In genomic region chr13:82678052-82678451, GRCh38 we compare ENCODE assay signal across 34 cellular contexts.
"Had no signal": no experiment of that assay in that cellular context is flagged by ENCODE, and none has a peak within 500 bp of the region (broad histone marks: within the 10 kb centered on the region; RNA-seq: fewer than 3 reads in every experiment).

No MANE protein-coding gene starts in this region.

- H3K4me1 Mint-ChIP-seq: activated B cell treated with CpG ODN at 0.5 μM for 24 hours; activated CD4-positive, alpha-beta T cell treated with anti-CD3 and anti-CD28 coated beads, Interleukin-2, amount 10 ng/mL, durations not matched to agents 24 days and 14 days; activated naive CD8-positive, alpha-beta T cell treated with anti-CD3 and anti-CD28 coated beads for 36 hours; activated T-helper 17 cell treated with anti-CD3 and anti-CD28 coated beads, Interleukin-2, amount 50 U/mL, for 72 hours had no signal

- H3K4me3 Mint-ChIP-seq: activated B cell treated with CpG ODN at 0.5 μM for 24 hours; activated CD4-positive, alpha-beta memory T cell treated with anti-CD3 and anti-CD28 coated beads for 36 hours; activated CD4-positive, alpha-beta T cell treated with anti-CD3 and anti-CD28 coated beads, Interleukin-2, amount 10 ng/mL, durations not matched to agents 24 days and 14 days; activated CD8-positive, alpha-beta T cell treated with anti-CD3 and anti-CD28 coated beads for 36 hours; activated naive CD4-positive, alpha-beta T cell treated with anti-CD3 and anti-CD28 coated beads for 36 hours; activated naive CD8-positive, alpha-beta T cell treated with anti-CD3 and anti-CD28 coated beads for 36 hours; activated T-cell treated with anti-CD3 and anti-CD28 coated beads, Interleukin-2, amount 50 U/mL, for 4 hours; activated T-cell treated with anti-CD3 and anti-CD28 coated beads, Interleukin-2, amount 50 U/mL, for 72 hours; activated T-helper 1 cell treated with anti-CD3 and anti-CD28 coated beads, Interleukin-12 subunit alpha, Interleukin-12 subunit beta, Interleukin-2, Interleukin-4 antibody, amounts not matched to agents 30 ng/mL and 10 ng/mL and 1 ng/mL, durations not matched to agents 14 hours and 24 hours and 36 hours; activated T-helper 17 cell treated with anti-CD3 and anti-CD28 coated beads, Interleukin-2, amount 50 U/mL, for 72 hours; T-helper 1 cell treated with Interleukin-12 subunit alpha and Interleukin-12 subunit beta and Interleukin-4 antibody, amounts not matched to agents 30 μg/mL and 1 μg/mL, for 36 hours; T-helper 2 cell treated with Interferon-gamma antibody and Interleukin-4, amounts not matched to agents 5 μg/mL and 100 μg/mL, for 36 hours had no signal

- H3K4me3 ChIP-seq: adrenal gland, body of pancreas, breast epithelium had no signal

- ATAC-seq: activated CD8-positive, alpha-beta T cell treated with anti-CD3 and anti-CD28 coated beads for 36 hours; activated naive CD4-positive, alpha-beta T cell treated with anti-CD3 and anti-CD28 coated beads, Interleukin-2, amount 50 U/mL, for 72 hours; activated T-cell treated with anti-CD3 and anti-CD28 coated beads, Interleukin-2, amount 50 U/mL, for 4 hours; activated T-cell treated with anti-CD3 and anti-CD28 coated beads, Interleukin-2, amount 50 U/mL, for 72 hours; activated T-helper 17 cell treated with anti-CD3 and anti-CD28 coated beads, Interleukin-2, amount 50 U/mL, for 72 hours; body of pancreas had no signal

- H3K27ac ChIP-seq: adrenal gland, body of pancreas, brain microvascular endothelial cell, breast epithelium, VCaP had no signal

- H3K27me3 Mint-ChIP-seq: activated B cell treated with CpG ODN at 0.5 μM for 24 hours; activated CD4-positive, alpha-beta T cell treated with anti-CD3 and anti-CD28 coated beads, Interleukin-2, amount 10 ng/mL, durations not matched to agents 24 days and 14 days; activated CD8-positive, alpha-beta T cell treated with anti-CD3 and anti-CD28 coated beads for 36 hours; activated naive CD8-positive, alpha-beta T cell treated with anti-CD3 and anti-CD28 coated beads for 36 hours; activated T-helper 17 cell treated with anti-CD3 and anti-CD28 coated beads, Interleukin-2, amount 50 U/mL, for 72 hours had no signal

- H3K27me3 ChIP-seq: adrenal gland, body of pancreas, brain microvascular endothelial cell, breast epithelium had no signal

- H3K36me3 Mint-ChIP-seq: activated CD4-positive, alpha-beta memory T cell treated with anti-CD3 and anti-CD28 coated beads for 36 hours; activated naive CD4-positive, alpha-beta T cell treated with anti-CD3 and anti-CD28 coated beads, Interleukin-2, amount 50 U/mL, for 72 hours; activated naive CD8-positive, alpha-beta T cell treated with anti-CD3 and anti-CD28 coated beads for 36 hours had no signal

- H3K27ac Mint-ChIP-seq: activated B cell treated with CpG ODN at 0.5 μM for 24 hours; activated CD4-positive, alpha-beta memory T cell treated with anti-CD3 and anti-CD28 coated beads for 36 hours; activated CD4-positive, alpha-beta T cell treated with anti-CD3 and anti-CD28 coated beads, Interleukin-2, amount 10 ng/mL, durations not matched to agents 24 days and 14 days; activated CD8-positive, alpha-beta T cell treated with anti-CD3 and anti-CD28 coated beads for 36 hours; activated naive CD4-positive, alpha-beta T cell treated with anti-CD3 and anti-CD28 coated beads for 36 hours; activated naive CD4-positive, alpha-beta T cell treated with anti-CD3 and anti-CD28 coated beads, Interleukin-2, amount 50 U/mL, for 72 hours; activated naive CD8-positive, alpha-beta T cell treated with anti-CD3 and anti-CD28 coated beads for 36 hours; activated T-cell treated with anti-CD3 and anti-CD28 coated beads, Interleukin-2, amount 50 U/mL, for 72 hours; activated T-helper 1 cell treated with anti-CD3 and anti-CD28 coated beads, Interleukin-12 subunit alpha, Interleukin-12 subunit beta, Interleukin-2, Interleukin-4 antibody, amounts not matched to agents 30 ng/mL and 10 ng/mL and 1 ng/mL, durations not matched to agents 14 hours and 24 hours and 36 hours; activated T-helper 17 cell treated with anti-CD3 and anti-CD28 coated beads, Interleukin-2, amount 50 U/mL, for 72 hours; T-helper 1 cell treated with Interleukin-12 subunit alpha and Interleukin-12 subunit beta and Interleukin-4 antibody, amounts not matched to agents 30 μg/mL and 1 μg/mL, for 36 hours; T-helper 2 cell treated with Interferon-gamma antibody and Interleukin-4, amounts not matched to agents 5 μg/mL and 100 μg/mL, for 36 hours had no signal

- H3K9me3 Mint-ChIP-seq: activated CD4-positive, alpha-beta memory T cell treated with anti-CD3 and anti-CD28 coated beads for 36 hours; activated CD8-positive, alpha-beta T cell treated with anti-CD3 and anti-CD28 coated beads for 36 hours; activated naive CD4-positive, alpha-beta T cell treated with anti-CD3 and anti-CD28 coated beads for 36 hours; activated naive CD8-positive, alpha-beta T cell treated with anti-CD3 and anti-CD28 coated beads for 36 hours; activated T-cell treated with anti-CD3 and anti-CD28 coated beads, Interleukin-2, amount 50 U/mL, for 4 hours; activated T-helper 17 cell treated with anti-CD3 and anti-CD28 coated beads, Interleukin-2, amount 50 U/mL, for 72 hours; T-helper 1 cell treated with Interleukin-12 subunit alpha and Interleukin-12 subunit beta and Interleukin-4 antibody, amounts not matched to agents 30 μg/mL and 1 μg/mL, for 36 hours had no signal

- H3K9me3 ChIP-seq: adrenal gland, body of pancreas had no signal

- H3K4me1 ChIP-seq: adrenal gland, body of pancreas, breast epithelium had no signal

- DNase-seq: activated B cell treated with CpG ODN at 0.5 μM for 24 hours; activated CD4-positive, alpha-beta memory T cell treated with anti-CD3 and anti-CD28 coated beads for 36 hours; activated CD4-positive, alpha-beta T cell treated with anti-CD3 and anti-CD28 coated beads for 4 hours; activated CD4-positive, alpha-beta T cell treated with anti-CD3 and anti-CD28 coated beads, Interleukin-2, amount 10 ng/mL, durations not matched to agents 24 days and 14 days; activated CD4-positive, alpha-beta T cell treated with anti-CD3 and anti-CD28 coated beads, Interleukin-2, amount 50 U/mL, for 1 hour; activated CD4-positive, alpha-beta T cell treated with anti-CD3 and anti-CD28 coated beads, Interleukin-2, amount 50 U/mL, for 4 hours; activated CD4-positive, CD25-positive, alpha-beta regulatory T cell treated with anti-CD3 and anti-CD28 coated beads, Interleukin-2, amount 50 U/mL, for 72 hours; activated CD8-positive, alpha-beta memory T cell treated with anti-CD3 and anti-CD28 coated beads, Interleukin-2, amount 50 U/mL, for 4 hours; activated CD8-positive, alpha-beta T cell treated with anti-CD3 and anti-CD28 coated beads for 36 hours; activated effector memory CD4-positive, alpha-beta T cell treated with anti-CD3 and anti-CD28 coated beads, Interleukin-2, amount 50 U/mL, for 16 hours; activated gamma-delta T cell treated with Interleukin-2 at 50 U/mL for 16 hours; activated naive CD4-positive, alpha-beta T cell; activated naive CD4-positive, alpha-beta T cell treated with anti-CD3 and anti-CD28 coated beads for 36 hours; activated naive CD4-positive, alpha-beta T cell treated with anti-CD3 and anti-CD28 coated beads, Interleukin-2, amount 50 U/mL, for 16 hours; activated naive CD8-positive, alpha-beta T cell treated with anti-CD3 and anti-CD28 coated beads for 36 hours; activated T-cell treated with anti-CD3 and anti-CD28 coated beads for 4 hours; activated T-cell treated with anti-CD3 and anti-CD28 coated beads, Interleukin-2, amount 50 U/mL, for 1 hour; activated T-cell treated with anti-CD3 and anti-CD28 coated beads, Interleukin-2, amount 50 U/mL, for 4 hours; activated T-cell treated with anti-CD3 and anti-CD28 coated beads, Interleukin-2, amount 50 U/mL, for 72 hours; adrenal gland; amniotic stem cell; aorta; body of pancreas; brain microvascular endothelial cell; central memory CD4-positive, alpha-beta T cell; T-helper 2 cell; T-helper 9 cell had no signal

- H3K36me3 ChIP-seq: adrenal gland, brain microvascular endothelial cell, breast epithelium had no signal
